23 cellular contexts compared by ENCODE assay signal in genomic region chr12:104376650-104377506, GRCh38.
DNase-seq lines count a peak whose midpoint lies in the region; ATAC-seq lines count a peak whose summit lies in the region.
"Had no signal": no experiment of that assay in that cellular context is flagged by ENCODE, and none has a peak within 500 bp of the region (broad histone marks: within the 10 kb centered on the region; RNA-seq: fewer than 3 reads in every experiment).

No MANE protein-coding gene starts in this region.

- H3K27me3 Mint-ChIP-seq in T-helper 17 cell = peaks cover 11% of the 10 kb centered on the region

- H3K27ac Mint-ChIP-seq in T-helper 17 cell = peak overlapping the region; percentile 41
- H3K27ac Mint-ChIP-seq: activated CD4-positive, alpha-beta T cell treated with anti-CD3 and anti-CD28 coated beads, Interleukin-2, amount 10 ng/mL, durations not matched to agents 24 days and 14 days; activated naive CD4-positive, alpha-beta T cell treated with anti-CD3 and anti-CD28 coated beads for 36 hours; stimulated activated naive CD8-positive, alpha-beta T cell treated with anti-CD3 and anti-CD28 coated beads, Interleukin-15, Interleukin-2, amounts not matched to agents 100 ng/mL and 50 ng/mL, for 24 hours had no signal

- no peaks in the 10 kb centered on the region for H3K9me2 ChIP-seq in GM23248 (ENCODE audit: insufficient read depth)

- ATAC-seq in T-helper 17 cell (no peak), GM18517 (IDR thresholded peaks at IDR 0.05; ENCODE audit: unreplicated experiment) (no peak), HG02759 (IDR thresholded peaks at IDR 0.05; ENCODE audit: unreplicated experiment) (no peak)
- ATAC-seq: body of pancreas, gastrocnemius medialis, left cardiac atrium, Panc1, right lobe of liver had no signal

- H3K9me3 ChIP-seq in GM23248 (ENCODE audit: low read depth) = no peaks in the 10 kb centered on the region
- H3K9me3 ChIP-seq in T-helper 17 cell (ENCODE audit: control insufficient read depth, low read length, poor library complexity, severe bottlenecking) = no peaks in the 10 kb centered on the region
- H3K9me3 ChIP-seq: body of pancreas, gastrocnemius medialis, right lobe of liver had no signal

- H3K9ac ChIP-seq in GM23248 = no peak overlapping the region

- WGBS in GM23248 (ENCODE audit: low coverage in 1 of 2, low lambda C conversion rate in 2 of 2, missing lambda C conversion rate in 2 of 2), 2 experiments = 68 to 69% methylated on average over 18 of the region's 18 CpGs

- H2AFZ ChIP-seq in ACC112 (ENCODE audit: low read length, unreplicated experiment) = peak overlapping the region; percentile 53
- peak overlapping the region; percentile 26 for H2AFZ ChIP-seq in GM23248

- H3K4me3 Mint-ChIP-seq in T-helper 17 cell = no peak overlapping the region
- H3K4me3 Mint-ChIP-seq: activated CD4-positive, alpha-beta T cell treated with anti-CD3 and anti-CD28 coated beads, Interleukin-2, amount 10 ng/mL, durations not matched to agents 24 days and 14 days; activated naive CD4-positive, alpha-beta T cell treated with anti-CD3 and anti-CD28 coated beads for 36 hours; stimulated activated naive CD8-positive, alpha-beta T cell treated with anti-CD3 and anti-CD28 coated beads, Interleukin-15, Interleukin-2, amounts not matched to agents 100 ng/mL and 50 ng/mL, for 24 hours had no signal

- no peaks in the 10 kb centered on the region for H4K20me1 ChIP-seq in GM23248 (ENCODE audit: insufficient read depth)

- H3K4me1 ChIP-seq in ACC112 (ENCODE audit: control insufficient read depth, insufficient read depth, low read length, unreplicated experiment) (peaks cover 18% of the 10 kb centered on the region), GM23248 (ENCODE audit: insufficient read depth) (peaks cover 12% of the 10 kb centered on the region)
- H3K4me1 ChIP-seq: gastrocnemius medialis had no signal

- H3K36me3 Mint-ChIP-seq in T-helper 17 cell (ENCODE audit: low read depth) = no peaks in the 10 kb centered on the region

- H3K4me2 ChIP-seq in GM23248 (ENCODE audit: unreplicated experiment) = peak overlapping the region; percentile 49

- H3K79me2 ChIP-seq in ACC112 (ENCODE audit: control insufficient read depth, insufficient read depth, low read length, unreplicated experiment) (no peaks in the 10 kb centered on the region), GM23248 (ENCODE audit: insufficient read depth) (no peaks in the 10 kb centered on the region)

- H3F3A ChIP-seq in GM23248 (ENCODE audit: insufficient read depth) = no peaks in the 10 kb centered on the region

- in situ Hi-C loops in GM23248 (cut with MboI) = loop anchor here (25.0 kb wide), 1 partner anchor 685 kb away; no protein-coding TSS in a partner anchor

- H3K27ac ChIP-seq in ACC112 (ENCODE audit: low read depth, low read length) = no peak overlapping the region
- peak overlapping the region; percentile 7; the same call in 1 of the 2 replicates for H3K27ac ChIP-seq in GM23248
- H3K27ac ChIP-seq: body of pancreas, coronary artery, gastrocnemius medialis, right lobe of liver had no signal

- DNase-seq in GM23248 (peak; percentile 74), T-helper 17 cell (no peak), medulla oblongata (ENCODE audit: extremely low spot score) (peak; percentile 40), mucosa of gallbladder (ENCODE audit: low spot score) (no peak), NCI-H82 (lab: John Stamatoyannopoulos, UW) (no peak)
- DNase-seq: activated CD4-positive, alpha-beta T cell treated with anti-CD3 and anti-CD28 coated beads, Interleukin-2, amount 10 ng/mL, durations not matched to agents 24 days and 14 days; activated naive CD4-positive, alpha-beta T cell treated with anti-CD3 and anti-CD28 coated beads for 36 hours; activated T-cell treated with anti-CD3 and anti-CD28 coated beads for 4 hours; body of pancreas; gastrocnemius medialis; Karpas-422; left cardiac atrium; midbrain; NCI-H1105 treated with DMSO at 0.1 percent for 48 hours; NCI-H748 treated with DMSO at 0.1 percent for 48 hours; right lobe of liver; stimulated activated CD4-positive, alpha-beta T cell treated with anti-CD3 and anti-CD28 coated beads, Interleukin-1b, Interleukin-23, amount 100 ng/mL, for 48 hours had no signal

- H3K4me3 ChIP-seq in ACC112 (ENCODE audit: low read depth, low read length) (no peak overlapping the region), GM23248 (no peak overlapping the region)
- H3K4me3 ChIP-seq: body of pancreas, coronary artery, gastrocnemius medialis, right lobe of liver had no signal

- H3K36me3 ChIP-seq in ACC112 (ENCODE audit: insufficient read depth, low read length) (no peaks in the 10 kb centered on the region), GM23248 (ENCODE audit: low read depth) (no peaks in the 10 kb centered on the region)
- H3K36me3 ChIP-seq: gastrocnemius medialis, right lobe of liver had no signal

- H3K4me1 Mint-ChIP-seq in T-helper 17 cell = peaks cover 12% of the 10 kb centered on the region

- H3K27me3 ChIP-seq in ACC112 (ENCODE audit: insufficient read depth, low read length) (no peaks in the 10 kb centered on the region), GM23248 (replicated peaks; ENCODE audit: insufficient read depth) (no peaks in the 10 kb centered on the region)
- H3K27me3 ChIP-seq: gastrocnemius medialis, right lobe of liver had no signal

Comparison
In these comparisons a context has a peak if more than half of its experiments do, and no peak if none do; other contexts are left out.
1. DNase-seq: peak in GM23248 (single experiment) and medulla oblongata (single experiment); none in T-helper 17 cell (0 of 3), mucosa of gallbladder (single experiment) and NCI-H82 (single experiment).